In genomic region chr2:37665622-37666362, GRCh38 we compare ENCODE assay signal across 12 cellular contexts. TPM values are rescaled to one million over a fixed set of nuclear protein-coding genes. Genes with fewer than 3 reads are reported as not detected.
DNase-seq lines count a peak whose midpoint lies in the region; ATAC-seq and TF ChIP-seq lines count a peak whose summit lies in the region.
"Had no signal": no experiment of that assay in that cellular context is flagged by ENCODE, and none has a peak within 500 bp of the region (broad histone marks: within the 10 kb centered on the region; RNA-seq: fewer than 3 reads in every experiment).

No MANE protein-coding gene starts in this region.

- ATAC-seq in gastroesophageal sphincter = no peak
- ATAC-seq in GM18870 (IDR thresholded peaks at IDR 0.05; ENCODE audit: unreplicated experiment) = no peak
- no peak for ATAC-seq in GM21619 (IDR thresholded peaks at IDR 0.05; ENCODE audit: unreplicated experiment)

- H3K27me3 ChIP-seq in gastroesophageal sphincter (no peaks in the 10 kb centered on the region), skeletal muscle satellite cell (ENCODE audit: control insufficient read depth, insufficient read depth, low read length) (no peaks in the 10 kb centered on the region)
- H3K27me3 ChIP-seq: brain microvascular endothelial cell, vagina had no signal

- peak overlapping the region; percentile 30; the same call in 1 of the 2 replicates for H3K4me3 ChIP-seq in GM08714 (ENCODE audit: low read length)
- no peak overlapping the region for H3K4me3 ChIP-seq in gastroesophageal sphincter
- H3K4me3 ChIP-seq in skeletal muscle satellite cell (ENCODE audit: low read length) = peak overlapping the region; percentile 98
- H3K4me3 ChIP-seq: vagina had no signal

- H3K9me3 ChIP-seq in gastroesophageal sphincter = no peaks in the 10 kb centered on the region
- no peaks in the 10 kb centered on the region for H3K9me3 ChIP-seq in skeletal muscle satellite cell (replicated peaks; ENCODE audit: low read length)
- H3K9me3 ChIP-seq: vagina had no signal

- H3K4me2 ChIP-seq in skeletal muscle satellite cell (ENCODE audit: low read length) = peak overlapping the region; percentile 81

- peaks cover 16 to 98% (median 26%) of the 10 kb centered on the region in 3 donors for H3K4me1 ChIP-seq in gastroesophageal sphincter
- H3K4me1 ChIP-seq in skeletal muscle satellite cell (ENCODE audit: control insufficient read depth, insufficient read depth, low read length) = peaks cover 66% of the 10 kb centered on the region
- H3K4me1 ChIP-seq: parathyroid adenoma had no signal

- no peak for TF ChIP-seq POLR2A in gastroesophageal sphincter (IDR thresholded peaks at IDR 0.05)

- H3K36me3 ChIP-seq in gastroesophageal sphincter (peaks cover 0 to 8% of the 10 kb centered on the region in 2 donors), skeletal muscle satellite cell (ENCODE audit: insufficient read depth, low read length) (peaks cover 98% of the 10 kb centered on the region)

- no peak for TF ChIP-seq CTCF in gastroesophageal sphincter (IDR thresholded peaks at IDR 0.05)

- TF ChIP-seq EP300 in gastroesophageal sphincter (IDR thresholded peaks at IDR 0.05) = no peak

- WGBS in gastroesophageal sphincter (ENCODE audit: low coverage in 1 of 2), 2 donors = 41 to 50% methylated on average over 10 to 11 of the region's 11 CpGs

- DNase-seq in UCSD-AML1 (lab: John Stamatoyannopoulos, UW; ENCODE audit: unreplicated experiment) = peak; percentile 42
- DNase-seq in stimulated activated CD4-positive, alpha-beta T cell treated with anti-CD3 and anti-CD28 coated beads, Interleukin-15, amount 100 ng/mL, for 24 hours = no peak
- no peak for DNase-seq in DMS79 treated with DMSO at 0.1 percent for 48 hours (lab: John Stamatoyannopoulos, UW)
- DNase-seq: brain microvascular endothelial cell, NCI-H2029 treated with DMSO at 0.1 percent for 48 hours had no signal

- peak overlapping the region; percentile 96 for H3K9ac ChIP-seq in skeletal muscle satellite cell (ENCODE audit: low read depth, low read length)
- H3K9ac ChIP-seq: parathyroid adenoma had no signal

- H3K27ac ChIP-seq in gastroesophageal sphincter = peak overlapping the region in 3 of 4 donors; percentile 48 to 93 (median 52)
- H3K27ac ChIP-seq: brain microvascular endothelial cell, parathyroid adenoma had no signal

RNA-seq across cellular contexts. Expression of gene CDC42EP3, which starts 5.7 kb away (rescaled TPM):
- 100 to 1,000 TPM in 2 of 4 donors, 10 to 100 TPM in 2; 39.4 to 198 (median 87.4) TPM for total RNA-seq in gastroesophageal sphincter
- 4.6 and 14.9 TPM in 2 replicates for total RNA-seq in skeletal muscle satellite cell (2012; rRNA removed)

Comparison
In these comparisons a context has a peak if more than half of its experiments do, and no peak if none do; other contexts are left out.
1. H3K4me3 ChIP-seq: peak in GM08714 (single experiment) and skeletal muscle satellite cell (single experiment); none in gastroesophageal sphincter (0 of 2).